14 cellular contexts compared by ENCODE assay signal in the genomic region with DNA sequence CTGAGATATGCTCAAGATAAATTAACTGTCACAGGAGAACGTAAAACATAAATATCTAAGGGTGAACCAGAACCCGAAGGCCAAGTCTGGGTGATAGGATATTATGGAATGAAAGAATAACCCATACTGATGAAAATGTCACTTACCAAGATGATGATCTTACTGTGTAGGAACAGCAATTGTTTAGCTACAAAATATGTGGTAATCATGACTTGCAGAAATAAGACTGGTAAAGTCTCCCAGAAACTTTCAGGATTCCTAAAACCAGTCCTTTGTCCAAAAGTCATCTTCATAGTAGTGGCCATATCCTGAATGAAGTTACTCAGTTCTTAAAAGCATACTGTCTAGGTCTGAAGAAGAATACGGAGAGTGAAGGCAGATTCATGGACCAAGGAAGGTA. TPM values are rescaled to one million over a fixed set of nuclear protein-coding genes. Genes with fewer than 3 reads are reported as not detected.
DNase-seq lines count a peak whose midpoint lies in the region; ATAC-seq, FAIRE-seq and TF ChIP-seq lines count a peak whose summit lies in the region.
"Not testable (repeated sequence)": the region's sequence is repeated elsewhere in the genome, so short reads cannot be mapped to it uniquely, and the experiment has no call there.
"Had no signal": no experiment of that assay in that cellular context is flagged by ENCODE, and none has a peak within 500 bp of the region (broad histone marks: within the 10 kb centered on the region; RNA-seq: fewer than 3 reads in every experiment).

No MANE protein-coding gene starts in this region.

- FAIRE-seq in A549 (lab: Jason Lieb, UNC), result peak; percentile 98
- peak; percentile 81 for FAIRE-seq in H54 (lab: Jason Lieb, UNC)
- FAIRE-seq in keratinocyte (lab: Jason Lieb, UNC), result peak; percentile 88
- FAIRE-seq in urothelium cell line (lab: Jason Lieb, UNC), result peak; percentile 66

- not testable (repeated sequence) for H3K18ac ChIP-seq in IMR-90 (ENCODE audit: low read depth, low read length)

- CTCF ChIA-PET in A549 (lab: Yijun Ruan, JAX), result interaction anchor here (1.1 kb wide), 1 partner anchor 144 kb away, joined by 3 read pairs; the partner anchor contains the start of gene COBLL1
- CTCF ChIA-PET in IMR-90 (lab: Yijun Ruan, JAX), result not testable (repeated sequence)

- not testable (repeated sequence) for H3K14ac ChIP-seq in IMR-90 (replicated peaks; ENCODE audit: low read depth, low read length)

- H2BK5ac ChIP-seq in IMR-90 (ENCODE audit: low read depth, low read length, poor library complexity, severe bottlenecking), result not testable (repeated sequence)

- WGBS in A549 (ENCODE audit: missing lambda C conversion rate), result 64% methylated on average over 3 of the region's 3 CpGs
- no CpG with 5 or more reads among the region's 3 CpGs for WGBS in IMR-90 (ENCODE audit: extremely low coverage in 2 of 2, insufficient read length in 1 of 2), 2 experiments

- H2AFZ ChIP-seq in IMR-90 (replicated peaks; ENCODE audit: low read length, poor library complexity); keratinocyte (ENCODE audit: control insufficient read depth, low read length): not testable (repeated sequence)
- H2AFZ ChIP-seq in osteoblast (ENCODE audit: low read length), result peak overlapping the region; percentile 31

- TF ChIP-seq RAD21 in A549 (conservative IDR thresholded peaks at IDR 0.05 in 1 of 2, IDR thresholded peaks at IDR 0.05 in 1 of 2); IMR-90 (IDR thresholded peaks at IDR 0.05; ENCODE audit: low read length): not testable (repeated sequence)

- H4K8ac ChIP-seq in IMR-90 (ENCODE audit: low read depth in 2 of 2, low read length in 2 of 2), result not testable (repeated sequence)

- not testable (repeated sequence) for H2AK9ac ChIP-seq in IMR-90 (replicated peaks; ENCODE audit: low read depth, low read length, poor library complexity)

- H3K27me3 ChIP-seq in IMR-90 (ENCODE audit: control insufficient read depth, insufficient read depth, low read length); keratinocyte (ENCODE audit: control insufficient read depth, extremely low read depth, insufficient read depth, low read length); osteoblast (ENCODE audit: insufficient read depth, low read length): not testable (repeated sequence)

- not testable (repeated sequence) for H4K20me1 ChIP-seq in IMR-90 (ENCODE audit: insufficient read depth, low read length); keratinocyte (ENCODE audit: control insufficient read depth, extremely low read depth, insufficient read depth, low read length); osteoblast (ENCODE audit: insufficient read depth, low read length)

- not testable (repeated sequence) for H3K4ac ChIP-seq in IMR-90 (ENCODE audit: low read depth, low read length)

- dilution Hi-C loops in IMR-90 (cut with HindIII; ENCODE audit: low sequenced_read_pairs, unreplicated experiment); keratinocyte (cut with MboI; ENCODE audit: extremely low pct_ligation_motif_present, low sequenced_read_pairs): not testable (repeated sequence)

- in situ Hi-C loops in IMR-90 (cut with MboI; ENCODE audit: low sequenced_read_pairs), result not testable (repeated sequence)

- TF ChIP-seq POLR2A in A549 (IDR thresholded peaks at IDR 0.05; ENCODE audit: low read length); H54 (IDR thresholded peaks at IDR 0.05; ENCODE audit: low read depth, low read length); IMR-90 (IDR thresholded peaks at IDR 0.05; ENCODE audit: low read depth, low read length): not testable (repeated sequence)

- not testable (repeated sequence) for H2BK120ac ChIP-seq in IMR-90 (ENCODE audit: low read depth, low read length)

- peak overlapping the region in 1 of 2 experiments; percentile 22; a peak in 1 of 6 replicates for H3K27ac ChIP-seq in A549
- not testable (repeated sequence) for H3K27ac ChIP-seq in IMR-90 (ENCODE audit: insufficient read depth, low read length); keratinocyte (ENCODE audit: control insufficient read depth, insufficient read depth, low read length); osteoblast (ENCODE audit: low read depth, low read length)

- not testable (repeated sequence) for H3K36me3 ChIP-seq in IMR-90 (ENCODE audit: control insufficient read depth, insufficient read depth, low read length); keratinocyte (ENCODE audit: control insufficient read depth in 2 of 2, extremely low read depth in 1 of 2, insufficient read depth in 2 of 2, low read length in 2 of 2); osteoblast (ENCODE audit: insufficient read depth, low read length)

- intact Hi-C loops in IMR-90 (cut with micrococcal nuclease), result not testable (repeated sequence)

- H3K79me1 ChIP-seq in IMR-90 (ENCODE audit: low read depth in 1 of 2, low read length in 2 of 2), result not testable (repeated sequence)

- H3K4me2 ChIP-seq in A549; IMR-90 (ENCODE audit: low read depth, low read length); keratinocyte (ENCODE audit: control insufficient read depth, extremely low read depth, insufficient read depth, low read depth, low read length); osteoblast (ENCODE audit: insufficient read depth, low read length): not testable (repeated sequence)

- not testable (repeated sequence) for H2AK5ac ChIP-seq in IMR-90 (ENCODE audit: low read depth, low read length)

- H3K9ac ChIP-seq in IMR-90 (ENCODE audit: low read depth, low read length); keratinocyte (ENCODE audit: control insufficient read depth, extremely low read depth, insufficient read depth, low read length): not testable (repeated sequence)

- H4K91ac ChIP-seq in IMR-90 (ENCODE audit: insufficient read depth, low read depth, low read length), result not testable (repeated sequence)

- not testable (repeated sequence) for H2BK15ac ChIP-seq in IMR-90 (ENCODE audit: low read depth, low read length)

- not testable (repeated sequence) for H3K56ac ChIP-seq in IMR-90 (ENCODE audit: extremely low read depth, insufficient read depth, low read length)

- not testable (repeated sequence) for H3K4me3 ChIP-seq in A549; IMR-90 (ENCODE audit: insufficient read depth, low read depth, low read length); keratinocyte (ENCODE audit: control insufficient read depth in 2 of 3, extremely low read depth in 1 of 3, insufficient read depth in 2 of 3, low read depth in 1 of 3, low read length in 3 of 3); osteoblast (ENCODE audit: insufficient read depth, low read length)

- BruUV-seq in IMR-90 (replicated peaks; lab: Mats Ljungman, UMichigan), result not testable (repeated sequence)

- not testable (repeated sequence) for H3K9me1 ChIP-seq in IMR-90 (ENCODE audit: insufficient read depth, low read length); keratinocyte (ENCODE audit: control insufficient read depth, extremely low read depth, insufficient read depth, low read length)

- DNase-seq in A549 (ENCODE audit: low read depth in 1 of 2, low spot score in 1 of 2); H54 (ENCODE audit: insufficient read length, low spot score); IMR-90; keratinocyte (ENCODE audit: low read depth, low spot score); osteoblast (ENCODE audit: insufficient read length, low spot score, missing footprints); urothelium cell line (ENCODE audit: low spot score): not testable (repeated sequence)
- DNase-seq in EH (ENCODE audit: low read depth) (peak; percentile 37), fibroblast of peridontal ligament (ENCODE audit: extremely low read depth) (peak; percentile 11)

- TF ChIP-seq EP300 in A549 (IDR thresholded peaks at IDR 0.05), result not testable (repeated sequence)

- not testable (repeated sequence) for TF ChIP-seq CTCF in A549 (IDR thresholded peaks at IDR 0.05); IMR-90 (conservative IDR thresholded peaks at IDR 0.05; ENCODE audit: low read depth, low read length); keratinocyte (optimal IDR thresholded peaks at IDR 0.05 in 1 of 3, IDR thresholded peaks at IDR 0.05 in 1 of 3, conservative IDR thresholded peaks at IDR 0.05 in 1 of 3; ENCODE audit: extremely low read depth in 1 of 3, insufficient read depth in 2 of 3, low read length in 3 of 3); osteoblast (IDR thresholded peaks at IDR 0.05; ENCODE audit: extremely low read depth, low read depth, low read length)

- POLR2A ChIA-PET in A549 (lab: Yijun Ruan, JAX); IMR-90 (lab: Charles Lee; ENCODE audit: unreplicated experiment): not testable (repeated sequence)

- H3K4me1 ChIP-seq in A549, result peaks cover 26% of the 10 kb centered on the region
- H3K4me1 ChIP-seq in IMR-90 (ENCODE audit: control insufficient read depth, insufficient read depth, low read length), result not testable (repeated sequence)
- peaks cover 15% of the 10 kb centered on the region for H3K4me1 ChIP-seq in keratinocyte (ENCODE audit: control insufficient read depth, extremely low read depth, insufficient read depth, low read length)
- peaks cover 21% of the 10 kb centered on the region for H3K4me1 ChIP-seq in osteoblast (ENCODE audit: insufficient read depth, low read length)

- not testable (repeated sequence) for H4K5ac ChIP-seq in IMR-90 (ENCODE audit: low read depth, low read length)

- H3K9me3 ChIP-seq in A549; IMR-90 (ENCODE audit: control insufficient read depth, insufficient read depth, low read length); keratinocyte (ENCODE audit: control insufficient read depth, low read depth, low read length); osteoblast (ENCODE audit: low read depth, low read length): not testable (repeated sequence)

- not testable (repeated sequence) for ATAC-seq in A549; IMR-90 (ENCODE audit: low read depth)

- not testable (repeated sequence) for H3K79me2 ChIP-seq in keratinocyte (ENCODE audit: control insufficient read depth, insufficient read depth, low read length); osteoblast (ENCODE audit: insufficient read depth, low read length)

- peak overlapping the region; percentile 24; the same call in 1 of the 2 replicates for H2BK20ac ChIP-seq in IMR-90 (ENCODE audit: low read depth, low read length)

- not testable (repeated sequence) for H3K23ac ChIP-seq in IMR-90 (ENCODE audit: low read depth, low read length)

RNA-seq across cellular contexts. Expression of gene SLC38A11, which starts 30.7 kb away (rescaled TPM):
- polyA plus RNA-seq in A549 (2011; rRNA removed), result 0.22 and 0.53 TPM in 2 replicates
- polyA plus RNA-seq in A549 (2012; cell fraction: cytosol; rRNA removed), result not detected in 2 replicates
- not detected in 2 replicates for polyA plus RNA-seq in A549 (2012; cell fraction: nucleus; rRNA removed)
- polyA plus RNA-seq in A549 (2017; fragmentation: RNase III; extraction: RNeasy Plus Mini Kit Qiagen cat#74134 plus additional on column Dnase treatment), result 0.05 to 0.11 TPM (median 0.07 TPM) in 3 replicates
- 0.34 and 0.83 TPM in 2 replicates for polyA minus RNA-seq in A549 (2011; rRNA and poly(A)+ RNA removed)
- under 0.01 and 0.18 TPM in 2 replicates for total RNA-seq in IMR-90 (2012; rRNA removed)
- 0.07 and 0.21 TPM in 2 replicates for polyA plus RNA-seq in IMR-90 (2012; rRNA removed)
- 0.02 TPM in 1 of 2 replicates, not detected in the other for polyA plus RNA-seq in IMR-90 (2012; cell fraction: cytosol; rRNA removed)
- polyA plus RNA-seq in IMR-90 (2012; cell fraction: nucleus; rRNA removed; ENCODE audit: low replicate concordance), result 0.09 and 1.0 TPM in 2 replicates
- not detected in 3 replicates for polyA plus RNA-seq in keratinocyte
- polyA plus RNA-seq in keratinocyte (2011; ENCODE audit: low read depth), result not detected
- not detected in 2 replicates for polyA plus RNA-seq in keratinocyte (2011; cell fraction: cytosol; rRNA removed)
- 0.17 TPM in 1 of 2 replicates, not detected in the other for polyA plus RNA-seq in keratinocyte (2011; cell fraction: nucleus; rRNA removed)
- 0.23 TPM in 1 of 2 replicates, not detected in the other for polyA plus RNA-seq in keratinocyte (2012; ENCODE audit: low replicate concordance)
- polyA minus RNA-seq in keratinocyte, result not detected in 3 replicates
- not detected for polyA minus RNA-seq in keratinocyte (2011; cell fraction: cytosol; rRNA and poly(A)+ RNA removed)
- polyA minus RNA-seq in keratinocyte (2011; cell fraction: nucleus; rRNA and poly(A)+ RNA removed), result not detected in 2 replicates
- total RNA-seq in osteoblast, result not detected in 2 replicates
- total RNA-seq: A172; A673; CD4-positive, alpha-beta T cell; CD8-positive, alpha-beta T cell; G401; GM12878 had no signal
- polyA plus RNA-seq: GM12878 had no signal
